ENCODE assay signal across 14 cellular contexts in genomic region chr1:28519946-28520725, GRCh38. TPM values are rescaled to one million over a fixed set of nuclear protein-coding genes. Genes with fewer than 3 reads are reported as not detected.
DNase-seq lines count a peak whose midpoint lies in the region; TF ChIP-seq lines count a peak whose summit lies in the region.
"Had no signal": no experiment of that assay in that cellular context is flagged by ENCODE, and none has a peak within 500 bp of the region (broad histone marks: within the 10 kb centered on the region; RNA-seq: fewer than 3 reads in every experiment).

No MANE protein-coding gene starts in this region.

- no peak for DNase-seq in MCF 10A (ENCODE audit: unreplicated experiment)
- DNase-seq in breast epithelium (ENCODE audit: low spot score in 2 of 2): no peak
- no peak for DNase-seq in endodermal cell
- no peak for DNase-seq in type B pancreatic cell (ENCODE audit: extremely low spot score, unreplicated experiment)
- no peak for DNase-seq in stomach
- no peak for DNase-seq in effector CD8-positive, alpha-beta T cell (lab: John Stamatoyannopoulos, UW)
- no peak for DNase-seq in ACHN
- DNase-seq: BE2C, mammary epithelial cell, Right ventricle myocardium superior, thyroid gland had no signal

- TF ChIP-seq CTCF in MCF 10A (IDR thresholded peaks at IDR 0.05; ENCODE audit: unreplicated experiment): no peak
- no peak for TF ChIP-seq CTCF in breast epithelium (IDR thresholded peaks at IDR 0.05)
- no peak for TF ChIP-seq CTCF in OCI-LY3 (IDR thresholded peaks at IDR 0.05; ENCODE audit: low read depth, low read length)
- TF ChIP-seq CTCF in endodermal cell (conservative IDR thresholded peaks at IDR 0.05): no peak
- TF ChIP-seq CTCF in type B pancreatic cell (conservative IDR thresholded peaks at IDR 0.05): no peak
- no peak for TF ChIP-seq CTCF in stomach (IDR thresholded peaks at IDR 0.05)

- H3K9me3 Mint-ChIP-seq in MCF 10A (ENCODE audit: unreplicated experiment) (no peaks in the 10 kb centered on the region), endodermal cell (no peaks in the 10 kb centered on the region), type B pancreatic cell (no peaks in the 10 kb centered on the region)

- TF ChIP-seq POLR2A in breast epithelium (IDR thresholded peaks at IDR 0.05): no peak
- TF ChIP-seq POLR2A in stomach (IDR thresholded peaks at IDR 0.05): no peak

- H3K4me2 ChIP-seq in OCI-LY3 (ENCODE audit: low read length): 0 out of 2 replicates have a peak overlapping the region, but pooled peaks have one; percentile 9

- peak overlapping the region; percentile 29 for H3K4me3 Mint-ChIP-seq in MCF 10A (ENCODE audit: unreplicated experiment)
- H3K4me3 Mint-ChIP-seq in endodermal cell: no peak overlapping the region
- H3K4me3 Mint-ChIP-seq in type B pancreatic cell: peak overlapping the region; percentile 65

- no peak for TF ChIP-seq EP300 in stomach (IDR thresholded peaks at IDR 0.05)

- H3K36me3 Mint-ChIP-seq in MCF 10A (ENCODE audit: insufficient read depth, unreplicated experiment) (peaks cover 66% of the 10 kb centered on the region), endodermal cell (ENCODE audit: low read depth) (peaks cover 24% of the 10 kb centered on the region), type B pancreatic cell (peaks cover 25% of the 10 kb centered on the region)

- peaks cover 29% of the 10 kb centered on the region for H3K4me1 Mint-ChIP-seq in MCF 10A (ENCODE audit: insufficient read depth, unreplicated experiment)
- H3K4me1 Mint-ChIP-seq in endodermal cell: peaks cover 18% of the 10 kb centered on the region
- H3K4me1 Mint-ChIP-seq in type B pancreatic cell (ENCODE audit: unreplicated experiment): peaks cover 22% of the 10 kb centered on the region

- intact Hi-C loops in MCF 10A (cut with micrococcal nuclease) (loop anchor here (2.0 to 5.0 kb wide), 3 partner anchors 129 to 273 kb away; partner anchors contain the start of gene RNU11), breast epithelium (cut with DNase I; ENCODE audit: low total_unique reads) (no loop called here), stomach (cut with DNase I; ENCODE audit: low total_unique reads) (loop anchor here (5.0 kb wide), 1 partner anchor 82 kb away; no protein-coding TSS in a partner anchor)

- H3K4me3 ChIP-seq in breast epithelium (no peak overlapping the region), OCI-LY3 (ENCODE audit: low read length) (no peak overlapping the region), endodermal cell (ENCODE audit: low read length) (no peak overlapping the region), stomach (no peak overlapping the region)
- H3K4me3 ChIP-seq: ascending aorta, right atrium auricular region, thyroid gland had no signal

- H3K9me3 ChIP-seq in breast epithelium: no peaks in the 10 kb centered on the region
- H3K9me3 ChIP-seq in OCI-LY3 (ENCODE audit: insufficient read depth, low read length): no peaks in the 10 kb centered on the region
- no peaks in the 10 kb centered on the region for H3K9me3 ChIP-seq in endodermal cell (ENCODE audit: control insufficient read depth, low read length)
- no peaks in the 10 kb centered on the region for H3K9me3 ChIP-seq in stomach
- H3K9me3 ChIP-seq: ascending aorta, BE2C, right atrium auricular region, thyroid gland had no signal

- in situ Hi-C loops in ACHN (cut with HindIII; ENCODE audit: low pct_ligation_motif_present, low pct_unique_long_range_greater_than_20kb, low sequenced_read_pairs): no loop called here

- H3K27me3 Mint-ChIP-seq in MCF 10A (ENCODE audit: insufficient read depth, unreplicated experiment): no peaks in the 10 kb centered on the region
- no peaks in the 10 kb centered on the region for H3K27me3 Mint-ChIP-seq in endodermal cell (ENCODE audit: insufficient read depth)
- H3K27me3 Mint-ChIP-seq in type B pancreatic cell: no peaks in the 10 kb centered on the region

- CTCF ChIA-PET in MCF 10A (lab: Yijun Ruan, JAX): interaction anchor here (1.0 to 1.1 kb wide), 2 partner anchors 62 to 83 kb away, joined by 3 read pairs; no protein-coding TSS in a partner anchor

- H3K27me3 ChIP-seq in breast epithelium (no peaks in the 10 kb centered on the region), OCI-LY3 (ENCODE audit: low read depth, low read length) (no peaks in the 10 kb centered on the region), endodermal cell (ENCODE audit: control insufficient read depth, insufficient read depth, low read length, poor library complexity, severe bottlenecking) (no peaks in the 10 kb centered on the region), stomach (no peaks in the 10 kb centered on the region)
- H3K27me3 ChIP-seq: ascending aorta, BE2C, right atrium auricular region, thyroid gland had no signal

- H3K27ac Mint-ChIP-seq in MCF 10A (ENCODE audit: low read depth, unreplicated experiment): peak overlapping the region; percentile 67
- H3K27ac Mint-ChIP-seq in endodermal cell: peak overlapping the region; percentile 52
- no peak overlapping the region for H3K27ac Mint-ChIP-seq in type B pancreatic cell

- POLR2A ChIA-PET in MCF 10A (lab: Yijun Ruan, JAX): interaction anchor here (0.7 kb wide), 2 partner anchors 10 to 57 kb away, joined by 4 to 5 read pairs; no protein-coding TSS in a partner anchor

- H3K9ac ChIP-seq in OCI-LY3 (ENCODE audit: low read length) (no peak overlapping the region), endodermal cell (ENCODE audit: extremely low read depth, low read length, poor library complexity, severe bottlenecking) (no peak overlapping the region)

- peaks cover 3 to 8% of the 10 kb centered on the region in 2 donors for H3K4me1 ChIP-seq in breast epithelium
- H3K4me1 ChIP-seq in OCI-LY3 (ENCODE audit: low read length): peaks cover 20% of the 10 kb centered on the region
- peaks cover 2% of the 10 kb centered on the region for H3K4me1 ChIP-seq in endodermal cell (ENCODE audit: control insufficient read depth, insufficient read depth, low read length)
- peaks cover 12 to 23% (median 18%) of the 10 kb centered on the region in 4 donors for H3K4me1 ChIP-seq in stomach
- H3K4me1 ChIP-seq: BE2C had no signal

- peaks cover 72% of the 10 kb centered on the region for H3K79me2 ChIP-seq in OCI-LY3 (ENCODE audit: low read length)

- H4K20me1 ChIP-seq in OCI-LY3 (ENCODE audit: insufficient read depth, low read length): 0 out of 2 replicates have a peak, but pooled peaks cover 4% of the 10 kb centered on the region

- no TSS peak for BruUV-seq in MCF 10A (replicated peaks; lab: Mats Ljungman, UMichigan)

- 90 to 99% methylated on average over 2 to 8 of the region's 10 CpGs for WGBS in endodermal cell (ENCODE audit: insufficient coverage in 1 of 2, insufficient read length in 1 of 2), 2 experiments
- WGBS in stomach, 5 donors: 76 to 86% (median 79%) methylated on average over 10 of the region's 10 CpGs

- H3K27ac ChIP-seq in breast epithelium: no peak overlapping the region
- H3K27ac ChIP-seq in OCI-LY3 (ENCODE audit: low read length): no peak overlapping the region
- H3K27ac ChIP-seq in endodermal cell (ENCODE audit: low read depth, low read length): no peak overlapping the region
- no peak overlapping the region for H3K27ac ChIP-seq in stomach
- H3K27ac ChIP-seq: ascending aorta, right atrium auricular region, thyroid gland had no signal

- no peak overlapping the region for H2AFZ ChIP-seq in OCI-LY3 (ENCODE audit: low read depth, low read length)

- H3K36me3 ChIP-seq in breast epithelium (no peaks in the 10 kb centered on the region), OCI-LY3 (replicated peaks; ENCODE audit: low read depth, low read length) (peaks cover 4% of the 10 kb centered on the region), endodermal cell (ENCODE audit: control insufficient read depth, insufficient read depth, low read length) (peaks cover 11% of the 10 kb centered on the region), stomach (peaks cover 0 to 20% (median 6%) of the 10 kb centered on the region in 4 donors)
- H3K36me3 ChIP-seq: thyroid gland had no signal

RNA-seq across cellular contexts. Expression of gene RCC1, which starts 14.3 kb away (rescaled TPM):
- 30.3 and 42.4 TPM in 2 replicates for total RNA-seq in MCF 10A (2022)
- 10 to 100 TPM; 15.7 to 44.9 (median 40.1) TPM for total RNA-seq in breast epithelium
- 10 to 100 TPM; 55.4 to 65.3 TPM for total RNA-seq in endodermal cell
- 48.1 TPM for polyA plus RNA-seq in endodermal cell (2013, experiment 1 of 2)
- polyA plus RNA-seq in endodermal cell (2013, experiment 2 of 2): 45.8 TPM
- 38.8 and 46.5 TPM in 2 replicates for total RNA-seq in type B pancreatic cell (ENCODE audit: low replicate concordance)
- 100 to 1,000 TPM in 2 of 5 donors, 10 to 100 TPM in 2, 1 to 10 TPM in 1; 6.7 to 116 (median 24.6) TPM for total RNA-seq in stomach
- 10 to 100 TPM; 24.1 to 25.3 (median 24.3) TPM for polyA plus RNA-seq in stomach

RNA-seq across cellular contexts. Expression of gene TRNAU1AP, which starts 32.7 kb away (rescaled TPM):
- 28.2 and 33.4 TPM in 2 replicates for total RNA-seq in MCF 10A (2022)
- 10 to 100 TPM; 22.0 to 27.8 (median 27.1) TPM for total RNA-seq in breast epithelium
- 10 to 100 TPM; 49.6 to 53.7 TPM for total RNA-seq in endodermal cell
- 31.5 TPM for polyA plus RNA-seq in endodermal cell (2013, experiment 1 of 2)
- polyA plus RNA-seq in endodermal cell (2013, experiment 2 of 2): 27.0 TPM
- total RNA-seq in type B pancreatic cell (ENCODE audit: low replicate concordance): 26.9 and 33.7 TPM in 2 replicates
- total RNA-seq in stomach: 100 to 1,000 TPM in 1 of 5 donors, 10 to 100 TPM in 3, 1 to 10 TPM in 1; 6.2 to 112 (median 23.1) TPM
- 10 to 100 TPM; 22.1 to 25.6 (median 23.7) TPM for polyA plus RNA-seq in stomach
